ENCODE assay signal across 8 cellular contexts in genomic region chr11:128734439-128735224, GRCh38. TPM values are rescaled to one million over a fixed set of nuclear protein-coding genes. Genes with fewer than 3 reads are reported as not detected.
A peak's percentile ranks its signal among the peaks of the same experiment; 100 is the strongest.
DNase-seq lines count a peak whose midpoint lies in the region; ATAC-seq and TF ChIP-seq lines count a peak whose summit lies in the region.

No MANE protein-coding gene starts in this region.

- H3K27ac ChIP-seq in HL-60 (replicated peaks) = peak overlapping the region; percentile 50
- no peak overlapping the region for H3K27ac ChIP-seq in endodermal cell (ENCODE audit: low read depth, low read length)

- DNase-seq in activated naive CD4-positive, alpha-beta T cell treated with anti-CD3 and anti-CD28 coated beads for 36 hours = no peak
- DNase-seq in activated naive CD4-positive, alpha-beta T cell (lab: John Stamatoyannopoulos, UW) = no peak
- DNase-seq in HL-60 (ENCODE audit: low read depth in 1 of 2, low spot score in 1 of 2) (peak in 1 of 2 experiments; percentile 43), endodermal cell (no peak), type B pancreatic cell (ENCODE audit: extremely low spot score, unreplicated experiment) (no peak), activated gamma-delta T cell (lab: John Stamatoyannopoulos, UW) (no peak), DMS53 (lab: John Stamatoyannopoulos, UW) (no peak)

- peaks cover 2% of the 10 kb centered on the region for H3K4me1 ChIP-seq in endodermal cell (ENCODE audit: control insufficient read depth, insufficient read depth, low read length)

- no peaks in the 10 kb centered on the region for H3K27me3 Mint-ChIP-seq in activated naive CD4-positive, alpha-beta T cell treated with anti-CD3 and anti-CD28 coated beads for 36 hours (ENCODE audit: low read depth)
- H3K27me3 Mint-ChIP-seq in endodermal cell (ENCODE audit: insufficient read depth) (peaks cover 32% of the 10 kb centered on the region), type B pancreatic cell (peaks cover 11% of the 10 kb centered on the region)

- no peaks in the 10 kb centered on the region for H3K9me3 ChIP-seq in endodermal cell (ENCODE audit: control insufficient read depth, low read length)

- H3K36me3 ChIP-seq in endodermal cell (ENCODE audit: control insufficient read depth, insufficient read depth, low read length) = no peaks in the 10 kb centered on the region

- peaks cover 8% of the 10 kb centered on the region for H3K36me3 Mint-ChIP-seq in activated naive CD4-positive, alpha-beta T cell treated with anti-CD3 and anti-CD28 coated beads for 36 hours (ENCODE audit: low read depth)
- H3K36me3 Mint-ChIP-seq in endodermal cell (ENCODE audit: low read depth) = no peaks in the 10 kb centered on the region
- H3K36me3 Mint-ChIP-seq in type B pancreatic cell = peaks cover 6% of the 10 kb centered on the region

- no peaks in the 10 kb centered on the region for H3K27me3 ChIP-seq in HL-60 (ENCODE audit: insufficient read depth, poor library complexity, severe bottlenecking)
- H3K27me3 ChIP-seq in endodermal cell (ENCODE audit: control insufficient read depth, insufficient read depth, low read length, poor library complexity, severe bottlenecking) = peaks cover 19% of the 10 kb centered on the region

- H3K4me3 ChIP-seq in HL-60 (replicated peaks; ENCODE audit: insufficient read depth, low read length) (no peak overlapping the region), endodermal cell (ENCODE audit: low read length) (no peak overlapping the region)

- CTCF ChIA-PET in activated naive CD4-positive, alpha-beta T cell treated with anti-CD3 and anti-CD28 coated beads for 36 hours (lab: Charles Lee) = interaction anchor here (1.0 to 1.9 kb wide), 3 partner anchors 16 to 42 kb away, joined by 3 to 9 read pairs (median 5); no protein-coding TSS in a partner anchor

- H3K4me1 Mint-ChIP-seq in activated naive CD4-positive, alpha-beta T cell treated with anti-CD3 and anti-CD28 coated beads for 36 hours (ENCODE audit: low read depth) = peaks cover 93% of the 10 kb centered on the region
- peaks cover 35% of the 10 kb centered on the region for H3K4me1 Mint-ChIP-seq in endodermal cell
- peaks cover 55% of the 10 kb centered on the region for H3K4me1 Mint-ChIP-seq in type B pancreatic cell (ENCODE audit: unreplicated experiment)

- TF ChIP-seq CTCF in HL-60 (IDR thresholded peaks at IDR 0.05; ENCODE audit: insufficient read depth, low read length) (no peak), endodermal cell (conservative IDR thresholded peaks at IDR 0.05) (no peak), type B pancreatic cell (conservative IDR thresholded peaks at IDR 0.05) (no peak)

- H3K9ac ChIP-seq in endodermal cell (ENCODE audit: extremely low read depth, low read length, poor library complexity, severe bottlenecking) = no peak overlapping the region

- no peak for ATAC-seq in HG03039 (IDR thresholded peaks at IDR 0.05; ENCODE audit: unreplicated experiment)

- H3K4me3 Mint-ChIP-seq in activated naive CD4-positive, alpha-beta T cell treated with anti-CD3 and anti-CD28 coated beads for 36 hours = peak overlapping the region; percentile 65
- H3K4me3 Mint-ChIP-seq in endodermal cell (no peak overlapping the region), type B pancreatic cell (no peak overlapping the region)

- intact Hi-C loops in activated naive CD4-positive, alpha-beta T cell treated with anti-CD3 and anti-CD28 coated beads for 36 hours (cut with micrococcal nuclease) = loop anchor here (5.0 to 10.0 kb wide), 3 partner anchors 207 to 1270 kb away; partner anchors contain the start of gene PRDM10

- peak overlapping the region; percentile 32 for H3K27ac Mint-ChIP-seq in activated naive CD4-positive, alpha-beta T cell treated with anti-CD3 and anti-CD28 coated beads for 36 hours
- H3K27ac Mint-ChIP-seq in endodermal cell (peak overlapping the region; percentile 92), type B pancreatic cell (peak overlapping the region; percentile 22)

- WGBS in endodermal cell (ENCODE audit: insufficient coverage in 1 of 2, insufficient read length in 1 of 2), 2 experiments = 72 to 82% methylated on average over 6 to 12 of the region's 13 CpGs

- H3K9me3 Mint-ChIP-seq in activated naive CD4-positive, alpha-beta T cell treated with anti-CD3 and anti-CD28 coated beads for 36 hours = no peaks in the 10 kb centered on the region
- no peaks in the 10 kb centered on the region for H3K9me3 Mint-ChIP-seq in endodermal cell
- no peaks in the 10 kb centered on the region for H3K9me3 Mint-ChIP-seq in type B pancreatic cell

RNA-seq across cellular contexts. Expression of gene FLI1, which starts 40.8 kb away (rescaled TPM):
- total RNA-seq in activated naive CD4-positive, alpha-beta T cell treated with anti-CD3 and anti-CD28 coated beads for 36 hours = 10 to 100 TPM; 64.0 to 65.0 TPM
- under 1 TPM in 1 of 2 donors, not detected in 1; 0.20 TPM for total RNA-seq in endodermal cell
- 2.2 TPM for polyA plus RNA-seq in endodermal cell (2013, experiment 1 of 2)
- 2.0 TPM for polyA plus RNA-seq in endodermal cell (2013, experiment 2 of 2)
- 2.4 and 20.2 TPM in 2 replicates for total RNA-seq in type B pancreatic cell (ENCODE audit: low replicate concordance)

Comparison
In these comparisons a context has a peak if more than half of its experiments do, and no peak if none do; other contexts are left out.
1. H3K27ac Mint-ChIP-seq: peak in every context shown above with its lines; median percentile 92 in endodermal cell; 32 in activated naive CD4-positive, alpha-beta T cell treated with anti-CD3 and anti-CD28 coated beads for 36 hours; 22 in type B pancreatic cell.